1 cellular context compared by ENCODE assay signal in the genomic region with DNA sequence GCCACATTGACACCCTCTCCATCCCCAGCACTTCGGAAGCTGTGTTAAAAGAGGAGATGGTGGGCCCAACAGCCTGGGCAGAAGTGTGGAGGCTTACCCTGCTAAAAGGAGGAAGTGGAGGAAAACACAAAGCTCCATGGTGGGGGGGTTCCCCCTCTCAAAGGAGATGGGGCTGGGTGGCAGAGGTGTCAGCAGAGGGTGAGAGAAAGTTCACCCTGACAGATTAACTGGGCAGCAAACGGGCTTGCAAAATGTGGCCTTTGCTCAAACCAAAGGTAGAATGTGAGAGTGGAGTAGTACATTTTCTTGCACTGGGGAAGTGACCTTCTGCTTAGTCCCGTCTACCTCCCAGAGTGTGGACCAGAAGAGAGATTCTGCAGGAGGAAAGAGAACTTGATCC.
TF ChIP-seq lines count a peak whose summit lies in the region.

No MANE protein-coding gene starts in this region.

TF ChIP-seq in GM12878, 131 proteins besides CTCF, POLR2A, EP300 and RAD21 (continued from another document):
- 0 out of 2 replicates have a peak, but pooled peaks have one; percentile 36 for TF ChIP-seq RELB (IDR thresholded peaks at IDR 0.05; ENCODE audit: low read depth)
- TF ChIP-seq, protein P1, sequence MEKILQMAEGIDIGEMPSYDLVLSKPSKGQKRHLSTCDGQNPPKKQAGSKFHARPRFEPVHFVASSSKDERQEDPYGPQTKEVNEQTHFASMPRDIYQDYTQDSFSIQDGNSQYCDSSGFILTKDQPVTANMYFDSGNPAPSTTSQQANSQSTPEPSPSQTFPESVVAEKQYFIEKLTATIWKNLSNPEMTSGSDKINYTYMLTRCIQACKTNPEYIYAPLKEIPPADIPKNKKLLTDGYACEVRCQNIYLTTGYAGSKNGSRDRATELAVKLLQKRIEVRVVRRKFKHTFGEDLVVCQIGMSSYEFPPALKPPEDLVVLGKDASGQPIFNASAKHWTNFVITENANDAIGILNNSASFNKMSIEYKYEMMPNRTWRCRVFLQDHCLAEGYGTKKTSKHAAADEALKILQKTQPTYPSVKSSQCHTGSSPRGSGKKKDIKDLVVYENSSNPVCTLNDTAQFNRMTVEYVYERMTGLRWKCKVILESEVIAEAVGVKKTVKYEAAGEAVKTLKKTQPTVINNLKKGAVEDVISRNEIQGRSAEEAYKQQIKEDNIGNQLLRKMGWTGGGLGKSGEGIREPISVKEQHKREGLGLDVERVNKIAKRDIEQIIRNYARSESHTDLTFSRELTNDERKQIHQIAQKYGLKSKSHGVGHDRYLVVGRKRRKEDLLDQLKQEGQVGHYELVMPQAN (conservative IDR thresholded peaks at IDR 0.05): no peak
- no peak for TF ChIP-seq LARP7 (IDR thresholded peaks at IDR 0.05)
- TF ChIP-seq KAT2A (conservative IDR thresholded peaks at IDR 0.05; ENCODE audit: control insufficient read depth, low read depth, low read length): no peak
- TF ChIP-seq ZBTB33 (IDR thresholded peaks at IDR 0.05): no peak
- TF ChIP-seq IKZF2 (IDR thresholded peaks at IDR 0.05): peak in 1 of 2 experiments; percentile 42; a peak in 2 of 4 replicates
- 0 out of 3 replicates have a peak, but pooled peaks have one; percentile 15 for TF ChIP-seq POU2F2 (IDR thresholded peaks at IDR 0.05; ENCODE audit: borderline replicate concordance, low read depth, low read length)
- 0 out of 2 replicates have a peak, but pooled peaks have one; percentile 24 for TF ChIP-seq TBL1XR1 (IDR thresholded peaks at IDR 0.05; ENCODE audit: low read depth, low read length)
- TF ChIP-seq EED (IDR thresholded peaks at IDR 0.05; ENCODE audit: low read depth): 0 out of 2 replicates have a peak, but pooled peaks have one; percentile 39
- TF ChIP-seq SPI1 (IDR thresholded peaks at IDR 0.05; ENCODE audit: borderline replicate concordance, insufficient read depth, low read depth, low read length): peak; percentile 93
